In the genomic region with DNA sequence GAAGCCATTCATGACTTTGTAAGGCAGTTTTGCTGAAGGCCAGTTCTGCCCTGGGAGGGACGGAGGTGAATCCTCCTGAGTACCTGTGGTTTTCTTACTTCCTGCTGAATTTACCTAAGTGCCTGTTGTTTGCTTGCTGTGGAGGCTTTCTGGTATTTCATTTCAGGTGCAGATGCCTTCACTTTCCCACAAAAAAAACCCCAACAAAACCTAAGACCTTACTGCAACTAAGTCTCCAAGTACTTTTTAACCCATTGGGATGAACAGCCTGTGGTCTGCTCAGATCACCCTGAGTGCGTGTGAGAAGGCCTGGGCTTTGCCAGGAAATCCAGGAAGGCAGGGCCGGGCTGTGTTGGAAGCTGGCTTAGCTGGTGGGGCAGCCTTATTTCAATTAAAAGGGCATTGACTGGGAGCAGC, we compare ENCODE assay signal across 8 cellular contexts.
DNase-seq lines count a peak whose midpoint lies in the region; ATAC-seq and TF ChIP-seq lines count a peak whose summit lies in the region.

No MANE protein-coding gene starts in this region.

- TF ChIP-seq CTCF in MCF 10A (IDR thresholded peaks at IDR 0.05; ENCODE audit: unreplicated experiment) (no peak), vagina (IDR thresholded peaks at IDR 0.05) (no peak)

- no peak for TF ChIP-seq POLR2A in vagina (IDR thresholded peaks at IDR 0.05)

- DNase-seq in T47D (ENCODE audit: low read depth in 1 of 2, low spot score in 1 of 2) (peak; percentile 36 to 86), MCF 10A (ENCODE audit: unreplicated experiment) (no peak), islet precursor cell (peak; percentile 77), vagina (ENCODE audit: extremely low spot score in 2 of 2) (no peak)
- DNase-seq in activated T-helper 2 cell treated with anti-CD3 and anti-CD28 coated beads, Interferon-gamma antibody, Interleukin-2, Interleukin-4, amounts not matched to agents 10 μg/mL and 5 μg/mL and 100 μg/mL, durations not matched to agents 14 hours and 24 hours and 36 hours (ENCODE audit: low spot score) = no peak
- no peak for DNase-seq in stimulated activated CD4-positive, alpha-beta T cell treated with anti-CD3 and anti-CD28 coated beads, Interleukin-4, amount 100 ng/mL, for 1 hour

- no TSS peak for BruUV-seq in MCF 10A (replicated peaks; lab: Mats Ljungman, UMichigan)

- H3K9me3 Mint-ChIP-seq in MCF 10A (ENCODE audit: unreplicated experiment) = peaks cover 8% of the 10 kb centered on the region
- peaks cover 6% of the 10 kb centered on the region for H3K9me3 Mint-ChIP-seq in activated T-helper 2 cell treated with anti-CD3 and anti-CD28 coated beads, Interferon-gamma antibody, Interleukin-2, Interleukin-4, amounts not matched to agents 10 μg/mL and 5 μg/mL and 100 μg/mL, durations not matched to agents 14 hours and 24 hours and 36 hours

- POLR2A ChIA-PET in MCF 10A (lab: Yijun Ruan, JAX) = interaction anchor here (0.6 kb wide), 2 partner anchors 255 to 868 kb away, joined by 3 read pairs; no protein-coding TSS in a partner anchor

- no peak overlapping the region for H3K4me3 ChIP-seq in vagina

- intact Hi-C loops in MCF 10A (cut with micrococcal nuclease) (no loop called here), vagina (cut with DNase I) (loop anchor here (10.0 kb wide), 1 partner anchor 989 kb away; no protein-coding TSS in a partner anchor)
- intact Hi-C loops in activated T-helper 2 cell treated with anti-CD3 and anti-CD28 coated beads, Interferon-gamma antibody, Interleukin-2, Interleukin-4, amounts not matched to agents 10 μg/mL and 5 μg/mL and 100 μg/mL, durations not matched to agents 14 hours and 24 hours and 36 hours (cut with micrococcal nuclease) = no loop called here

- H3K36me3 Mint-ChIP-seq in MCF 10A (ENCODE audit: insufficient read depth, unreplicated experiment) = peaks cover 11% of the 10 kb centered on the region
- peaks cover 20% of the 10 kb centered on the region for H3K36me3 Mint-ChIP-seq in activated T-helper 2 cell treated with anti-CD3 and anti-CD28 coated beads, Interferon-gamma antibody, Interleukin-2, Interleukin-4, amounts not matched to agents 10 μg/mL and 5 μg/mL and 100 μg/mL, durations not matched to agents 14 hours and 24 hours and 36 hours (ENCODE audit: low read depth)

- H3K27ac Mint-ChIP-seq in MCF 10A (ENCODE audit: low read depth, unreplicated experiment) = no peak overlapping the region
- H3K27ac Mint-ChIP-seq in activated T-helper 2 cell treated with anti-CD3 and anti-CD28 coated beads, Interferon-gamma antibody, Interleukin-2, Interleukin-4, amounts not matched to agents 10 μg/mL and 5 μg/mL and 100 μg/mL, durations not matched to agents 14 hours and 24 hours and 36 hours = peak overlapping the region; percentile 14

- no peak for ATAC-seq in HG03196 (IDR thresholded peaks at IDR 0.05; ENCODE audit: unreplicated experiment)
- ATAC-seq in GM18519 (IDR thresholded peaks at IDR 0.05; ENCODE audit: low FRiP score, unreplicated experiment) = no peak

- peaks cover 11% of the 10 kb centered on the region for H3K4me1 Mint-ChIP-seq in MCF 10A (ENCODE audit: insufficient read depth, unreplicated experiment)
- H3K4me1 Mint-ChIP-seq in activated T-helper 2 cell treated with anti-CD3 and anti-CD28 coated beads, Interferon-gamma antibody, Interleukin-2, Interleukin-4, amounts not matched to agents 10 μg/mL and 5 μg/mL and 100 μg/mL, durations not matched to agents 14 hours and 24 hours and 36 hours (ENCODE audit: low read depth) = peaks cover 35% of the 10 kb centered on the region

- CTCF ChIA-PET in MCF 10A (lab: Yijun Ruan, JAX) = no interaction called here

- in situ Hi-C loops in T47D (cut with HindIII; ENCODE audit: low pct_unique_long_range_greater_than_20kb, low sequenced_read_pairs) = no loop called here

- no peak overlapping the region for H3K4me3 Mint-ChIP-seq in MCF 10A (ENCODE audit: unreplicated experiment)
- no peak overlapping the region for H3K4me3 Mint-ChIP-seq in activated T-helper 2 cell treated with anti-CD3 and anti-CD28 coated beads, Interferon-gamma antibody, Interleukin-2, Interleukin-4, amounts not matched to agents 10 μg/mL and 5 μg/mL and 100 μg/mL, durations not matched to agents 14 hours and 24 hours and 36 hours (ENCODE audit: low read depth)

- H3K36me3 ChIP-seq in vagina = no peaks in the 10 kb centered on the region

- H3K4me1 ChIP-seq in vagina = peaks cover 64% of the 10 kb centered on the region

- H3K27me3 ChIP-seq in vagina = no peaks in the 10 kb centered on the region

- peak overlapping the region; percentile 40 for H3K27ac ChIP-seq in vagina

- no peaks in the 10 kb centered on the region for H3K27me3 Mint-ChIP-seq in MCF 10A (ENCODE audit: insufficient read depth, unreplicated experiment)
- H3K27me3 Mint-ChIP-seq in activated T-helper 2 cell treated with anti-CD3 and anti-CD28 coated beads, Interferon-gamma antibody, Interleukin-2, Interleukin-4, amounts not matched to agents 10 μg/mL and 5 μg/mL and 100 μg/mL, durations not matched to agents 14 hours and 24 hours and 36 hours (ENCODE audit: low read depth) = no peaks in the 10 kb centered on the region

- no peaks in the 10 kb centered on the region for H3K9me3 ChIP-seq in vagina

Comparison
In these comparisons a context has a peak if more than half of its experiments do, and no peak if none do; other contexts are left out.
1. DNase-seq: peak in T47D (2 of 2) and islet precursor cell (single experiment); none in MCF 10A (single experiment), activated T-helper 2 cell treated with anti-CD3 and anti-CD28 coated beads, Interferon-gamma antibody, Interleukin-2, Interleukin-4, amounts not matched to agents 10 μg/mL and 5 μg/mL and 100 μg/mL, durations not matched to agents 14 hours and 24 hours and 36 hours (single experiment), vagina (0 of 2) and stimulated activated CD4-positive, alpha-beta T cell treated with anti-CD3 and anti-CD28 coated beads, Interleukin-4, amount 100 ng/mL, for 1 hour (single experiment).